ENCODE assay signal across 21 cellular contexts in genomic region chr17:65533056-65533745, GRCh38. TPM values are rescaled to one million over a fixed set of nuclear protein-coding genes. Genes with fewer than 3 reads are reported as not detected.
DNase-seq lines count a peak whose midpoint lies in the region; ATAC-seq lines count a peak whose summit lies in the region.
"Had no signal": no experiment of that assay in that cellular context is flagged by ENCODE, and none has a peak within 500 bp of the region (broad histone marks: within the 10 kb centered on the region; RNA-seq: fewer than 3 reads in every experiment).

No MANE protein-coding gene starts in this region.

- H2BK120ac ChIP-seq in mesendoderm (ENCODE audit: low read depth, low read length), result no peak overlapping the region

- H3K56ac ChIP-seq in mesendoderm (ENCODE audit: low read length), result no peak overlapping the region

- no peak overlapping the region for H4K5ac ChIP-seq in mesendoderm (ENCODE audit: low read length)

- H3K4me2 ChIP-seq in mesendoderm (ENCODE audit: low read length), result no peak overlapping the region

- H3K79me1 ChIP-seq in mesendoderm (ENCODE audit: low read length), result peaks cover 13% of the 10 kb centered on the region

- H3K9me3 Mint-ChIP-seq in activated T-cell treated with anti-CD3 and anti-CD28 coated beads, Interleukin-2, amount 50 U/mL, for 24 hours, result no peaks in the 10 kb centered on the region
- H3K9me3 Mint-ChIP-seq in activated T-cell treated with anti-CD3 and anti-CD28 coated beads, Interleukin-2, amount 50 U/mL, for 4 hours, result no peaks in the 10 kb centered on the region
- H3K9me3 Mint-ChIP-seq: activated naive CD4-positive, alpha-beta T cell treated with anti-CD3 and anti-CD28 coated beads, Interleukin-2, amount 50 U/mL, for 24 hours; activated T-cell treated with anti-CD3 and anti-CD28 coated beads, Interleukin-2, amount 50 U/mL, for 72 hours; effector memory CD8-positive, alpha-beta T cell; natural killer cell; stimulated activated memory B cell treated with anti-CD40 and anti-IgM and Interleukin-4, amounts not matched to agents 10 μg/mL and 1 μg/mL and 100 μg/mL, for 72 hours had no signal

- H3K23ac ChIP-seq in mesendoderm (ENCODE audit: low read length), result no peak overlapping the region

- H2BK15ac ChIP-seq in mesendoderm (replicated peaks; ENCODE audit: low read depth), result no peak overlapping the region

- H3K27me3 Mint-ChIP-seq in activated T-cell treated with anti-CD3 and anti-CD28 coated beads, Interleukin-2, amount 50 U/mL, for 24 hours, result no peaks in the 10 kb centered on the region
- no peaks in the 10 kb centered on the region for H3K27me3 Mint-ChIP-seq in activated T-cell treated with anti-CD3 and anti-CD28 coated beads, Interleukin-2, amount 50 U/mL, for 4 hours (ENCODE audit: low read depth)
- H3K27me3 Mint-ChIP-seq: activated naive CD4-positive, alpha-beta T cell treated with anti-CD3 and anti-CD28 coated beads, Interleukin-2, amount 50 U/mL, for 24 hours; effector memory CD8-positive, alpha-beta T cell; stimulated activated memory B cell treated with anti-CD40 and anti-IgM and Interleukin-4, amounts not matched to agents 10 μg/mL and 1 μg/mL and 100 μg/mL, for 72 hours had no signal

- no peak overlapping the region for H3K4ac ChIP-seq in mesendoderm (ENCODE audit: low read depth, low read length)

- peaks cover 21% of the 10 kb centered on the region for H3K4me1 Mint-ChIP-seq in activated T-cell treated with anti-CD3 and anti-CD28 coated beads, Interleukin-2, amount 50 U/mL, for 24 hours (ENCODE audit: low read depth)
- no peaks in the 10 kb centered on the region for H3K4me1 Mint-ChIP-seq in activated T-cell treated with anti-CD3 and anti-CD28 coated beads, Interleukin-2, amount 50 U/mL, for 4 hours (ENCODE audit: low read depth)
- H3K4me1 Mint-ChIP-seq: natural killer cell; stimulated activated memory B cell treated with anti-CD40 and anti-IgM and Interleukin-4, amounts not matched to agents 10 μg/mL and 1 μg/mL and 100 μg/mL, for 72 hours had no signal

- peaks cover 76% of the 10 kb centered on the region for H3K36me3 Mint-ChIP-seq in activated T-cell treated with anti-CD3 and anti-CD28 coated beads, Interleukin-2, amount 50 U/mL, for 24 hours (ENCODE audit: low read depth)
- H3K36me3 Mint-ChIP-seq in activated T-cell treated with anti-CD3 and anti-CD28 coated beads, Interleukin-2, amount 50 U/mL, for 4 hours (ENCODE audit: insufficient read depth), result peaks cover 38% of the 10 kb centered on the region
- H3K36me3 Mint-ChIP-seq: natural killer cell; stimulated activated memory B cell treated with anti-CD40 and anti-IgM and Interleukin-4, amounts not matched to agents 10 μg/mL and 1 μg/mL and 100 μg/mL, for 72 hours had no signal

- no CpG with 5 or more reads among the region's 13 CpGs for WGBS in mesendoderm (ENCODE audit: extremely low coverage, insufficient coverage, low lambda C conversion rate)

- no peak overlapping the region for H3K27ac Mint-ChIP-seq in activated T-cell treated with anti-CD3 and anti-CD28 coated beads, Interleukin-2, amount 50 U/mL, for 24 hours
- H3K27ac Mint-ChIP-seq: activated naive CD4-positive, alpha-beta T cell treated with anti-CD3 and anti-CD28 coated beads, Interleukin-2, amount 50 U/mL, for 24 hours; activated T-cell treated with anti-CD3 and anti-CD28 coated beads, Interleukin-2, amount 50 U/mL, for 72 hours; effector memory CD8-positive, alpha-beta T cell; natural killer cell; stimulated activated memory B cell treated with anti-CD40 and anti-IgM and Interleukin-4, amounts not matched to agents 10 μg/mL and 1 μg/mL and 100 μg/mL, for 72 hours had no signal

- no peaks in the 10 kb centered on the region for H3K79me2 ChIP-seq in mesendoderm (ENCODE audit: control insufficient read depth, insufficient read depth, low read length)

- peaks cover 86% of the 10 kb centered on the region for H3K36me3 ChIP-seq in NT2/D1 (ENCODE audit: insufficient read depth, insufficient read length, low read length)
- peaks cover 35 to 52% of the 10 kb centered on the region in 2 donors for H3K36me3 ChIP-seq in stomach smooth muscle (ENCODE audit: control insufficient read depth in 2 of 2, insufficient read depth in 2 of 2, low read length in 2 of 2)
- peaks cover 17% of the 10 kb centered on the region for H3K36me3 ChIP-seq in mesendoderm (ENCODE audit: control insufficient read depth, insufficient read depth, low read length)

- H3K4me3 ChIP-seq in NT2/D1 (ENCODE audit: insufficient read length, low read depth), result no peak overlapping the region
- no peak overlapping the region for H3K4me3 ChIP-seq in stomach smooth muscle (ENCODE audit: low read length in 2 of 2)
- no peak overlapping the region for H3K4me3 ChIP-seq in mesendoderm (ENCODE audit: low read length)
- H3K4me3 ChIP-seq: testis had no signal

- DNase-seq in activated T-cell treated with anti-CD3 and anti-CD28 coated beads, Interleukin-2, amount 50 U/mL, for 24 hours, result peak; percentile 14
- DNase-seq in activated T-cell treated with anti-CD3 and anti-CD28 coated beads, Interleukin-2, amount 50 U/mL, for 4 hours, result no peak
- no peak for DNase-seq in NT2/D1 (ENCODE audit: low read depth, low spot score)
- no peak for DNase-seq in activated CD4-positive, CD25-positive, alpha-beta regulatory T cell (lab: John Stamatoyannopoulos, UW)
- DNase-seq in amygdala (lab: John Stamatoyannopoulos, UW), result no peak
- DNase-seq in mesendoderm, result no peak
- DNase-seq: activated CD4-positive, CD25-positive, alpha-beta regulatory T cell treated with anti-CD3 and anti-CD28 coated beads, Interleukin-2, amount 50 U/mL, for 72 hours; activated CD8-positive, alpha-beta memory T cell treated with anti-CD3 and anti-CD28 coated beads for 24 hours; activated T-cell treated with anti-CD3 and anti-CD28 coated beads, Interleukin-2, amount 50 U/mL, for 72 hours; DMS79; effector memory CD8-positive, alpha-beta T cell; Karpas-422; midbrain; natural killer cell; NCI-H1694 treated with DMSO at 0.1 percent for 48 hours; SW 1271; testis had no signal

- H3K9ac ChIP-seq in NT2/D1 (ENCODE audit: insufficient read length, low read depth), result peak overlapping the region; percentile 45
- H3K9ac ChIP-seq in stomach smooth muscle (ENCODE audit: low read length in 2 of 2), result no peak overlapping the region
- no peak overlapping the region for H3K9ac ChIP-seq in mesendoderm (ENCODE audit: low read length)

- no peak for ATAC-seq in activated T-cell treated with anti-CD3 and anti-CD28 coated beads, Interleukin-2, amount 50 U/mL, for 4 hours
- ATAC-seq: activated T-cell treated with anti-CD3 and anti-CD28 coated beads, Interleukin-2, amount 50 U/mL, for 72 hours; effector memory CD8-positive, alpha-beta T cell; natural killer cell; stimulated activated memory B cell treated with anti-CD40 and anti-IgM and Interleukin-4, amounts not matched to agents 10 μg/mL and 1 μg/mL and 100 μg/mL, for 72 hours had no signal

- H3K4me1 ChIP-seq in NT2/D1 (ENCODE audit: insufficient read depth, insufficient read length), result peaks cover 28% of the 10 kb centered on the region
- peaks cover 46% of the 10 kb centered on the region for H3K4me1 ChIP-seq in stomach smooth muscle (ENCODE audit: control insufficient read depth, insufficient read depth, low read length)
- peaks cover 14% of the 10 kb centered on the region for H3K4me1 ChIP-seq in mesendoderm (ENCODE audit: control insufficient read depth, low read depth, low read length)

- H3K27ac ChIP-seq in layer of hippocampus (ENCODE audit: low read depth, low read length) (peak overlapping the region; percentile 57), stomach smooth muscle (ENCODE audit: low read length) (peak overlapping the region; percentile 73), mesendoderm (ENCODE audit: low read depth, low read length) (no peak overlapping the region)

- H2BK5ac ChIP-seq in mesendoderm (ENCODE audit: low read length), result no peak overlapping the region

- H3K27me3 ChIP-seq in NT2/D1 (ENCODE audit: insufficient read depth, insufficient read length) (no peaks in the 10 kb centered on the region), layer of hippocampus (ENCODE audit: control insufficient read depth, insufficient read depth, low read length) (no peaks in the 10 kb centered on the region), stomach smooth muscle (ENCODE audit: control insufficient read depth in 1 of 2, insufficient read depth in 2 of 2, low read length in 2 of 2) (no peaks in the 10 kb centered on the region), mesendoderm (ENCODE audit: insufficient read depth, low read length, poor library complexity) (no peaks in the 10 kb centered on the region)
- H3K27me3 ChIP-seq: testis had no signal

- H4K8ac ChIP-seq in mesendoderm (ENCODE audit: low read depth, low read length), result no peak overlapping the region

- no peak overlapping the region for H3K18ac ChIP-seq in mesendoderm (ENCODE audit: low read length)

- H2AK5ac ChIP-seq in mesendoderm (ENCODE audit: low read length), result no peak overlapping the region

- H3K9me3 ChIP-seq in NT2/D1 (ENCODE audit: insufficient read depth, low read length) (no peaks in the 10 kb centered on the region), stomach smooth muscle (ENCODE audit: control insufficient read depth in 2 of 2, low read length in 2 of 2) (no peaks in the 10 kb centered on the region)
- H3K9me3 ChIP-seq: testis had no signal

- H3K4me3 Mint-ChIP-seq in activated T-cell treated with anti-CD3 and anti-CD28 coated beads, Interleukin-2, amount 50 U/mL, for 24 hours, result no peak overlapping the region
- no peak overlapping the region for H3K4me3 Mint-ChIP-seq in activated T-cell treated with anti-CD3 and anti-CD28 coated beads, Interleukin-2, amount 50 U/mL, for 4 hours
- H3K4me3 Mint-ChIP-seq: activated naive CD4-positive, alpha-beta T cell treated with anti-CD3 and anti-CD28 coated beads, Interleukin-2, amount 50 U/mL, for 24 hours; activated T-cell treated with anti-CD3 and anti-CD28 coated beads, Interleukin-2, amount 50 U/mL, for 72 hours; effector memory CD8-positive, alpha-beta T cell; natural killer cell; stimulated activated memory B cell treated with anti-CD40 and anti-IgM and Interleukin-4, amounts not matched to agents 10 μg/mL and 1 μg/mL and 100 μg/mL, for 72 hours had no signal

RNA-seq across cellular contexts. Expression of gene AXIN2, which starts 28.2 kb away (rescaled TPM):
- 10 to 100 TPM in 2 of 3 donors, 1 to 10 TPM in 1; 8.4 to 13.4 (median 11.9) TPM for total RNA-seq in activated T-cell treated with anti-CD3 and anti-CD28 coated beads, Interleukin-2, amount 50 U/mL, for 4 hours
- 28.1 TPM for polyA plus RNA-seq in mesendoderm (2013, experiment 1 of 2)
- 28.5 TPM for polyA plus RNA-seq in mesendoderm (2013, experiment 2 of 2)
